ENCODE assay signal across 8 cellular contexts in genomic region chr7:66994681-66995044, GRCh38. TPM values are rescaled to one million over a fixed set of nuclear protein-coding genes. Genes with fewer than 3 reads are reported as not detected.
DNase-seq lines count a peak whose midpoint lies in the region; ATAC-seq and TF ChIP-seq lines count a peak whose summit lies in the region.
"Not testable (repeated sequence)": the region's sequence is repeated elsewhere in the genome, so short reads cannot be mapped to it uniquely, and the experiment has no call there.

No MANE protein-coding gene starts in this region.

- not testable (repeated sequence) for H3K4me1 ChIP-seq in ovary (ENCODE audit: insufficient read depth); testis

- DNase-seq in G401 (ENCODE audit: low spot score) (peak; percentile 63), NCI-H1694 treated with DMSO at 0.1 percent for 48 hours (lab: John Stamatoyannopoulos, UW) (peak; percentile 38), T-helper 22 cell (ENCODE audit: low read depth) (peak; percentile 21), left cardiac atrium (peak; percentile 65), ovary (peak; percentile 44 to 68 (median 58)), testis (peak; percentile 73)

- H3K27ac ChIP-seq in angular gyrus (ENCODE audit: low read depth, low read length): peak overlapping the region; percentile 91
- peak overlapping the region; percentile 87 to 99 for H3K27ac ChIP-seq in ovary
- H3K27ac ChIP-seq in testis: peak overlapping the region; percentile 88 to 95

- H3K9me3 ChIP-seq in ovary, testis: not testable (repeated sequence)

- ATAC-seq in HG02588 (IDR thresholded peaks at IDR 0.05; ENCODE audit: unreplicated experiment) (peak; percentile 29), left cardiac atrium (peak; percentile 79 to 80)

- in situ Hi-C loops in G401 (cut with HindIII; ENCODE audit: low sequenced_read_pairs): not testable (repeated sequence)

- TF ChIP-seq CTCF in ovary (IDR thresholded peaks at IDR 0.05) (peak in 2 of 3 donors; percentile 16 to 25), testis (IDR thresholded peaks at IDR 0.05) (peak in 1 of 3 experiments; percentile 10)

- not testable (repeated sequence) for H3K36me3 ChIP-seq in ovary; testis (ENCODE audit: low read depth, missing control alignments)

- intact Hi-C loops in left cardiac atrium (cut with DNase I); ovary (cut with DNase I); testis (cut with DNase I; ENCODE audit: low total_unique reads): not testable (repeated sequence)

- WGBS in ovary, 3 donors: 0 to 1% (median 0%) methylated on average over 9 of the region's 9 CpGs
- WGBS in testis, 2 donors: 0% methylated on average over 9 of the region's 9 CpGs

- not testable (repeated sequence) for H3K27me3 ChIP-seq in ovary, testis

- H3K4me3 ChIP-seq in ovary (peak overlapping the region; percentile 75), testis (peak overlapping the region; percentile 81 to 89)

- not testable (repeated sequence) for TF ChIP-seq POLR2A in ovary (IDR thresholded peaks at IDR 0.05); testis (IDR thresholded peaks at IDR 0.05)

- TF ChIP-seq EP300 in ovary (IDR thresholded peaks at IDR 0.05): not testable (repeated sequence)

RNA-seq across cellular contexts. Expression of gene SBDS, which starts 0.7 kb away (rescaled TPM):
- total RNA-seq in G401 (2014; rRNA removed; shearing (Covaris generic)): 81.7 and 91.1 TPM in 2 replicates
- total RNA-seq in left cardiac atrium (100 to 1,000 TPM; 147 to 216 TPM), ovary (100 to 1,000 TPM in 4 of 7 donors, 10 to 100 TPM in 3; 70.7 to 123 (median 108) TPM), testis (10 to 100 TPM; 54.3 to 64.6 TPM)
- polyA plus RNA-seq in ovary (100 to 1,000 TPM; 119 to 157 TPM), testis (ENCODE audit: insufficient read depth, low read depth, low replicate concordance) (92.2 TPM)

RNA-seq across cellular contexts. Expression of gene TYW1, which starts 2.0 kb away (rescaled TPM):
- total RNA-seq in G401 (2014; rRNA removed; shearing (Covaris generic)): 9.9 and 18.1 TPM in 2 replicates
- 10 to 100 TPM; 10.8 to 13.3 TPM for total RNA-seq in left cardiac atrium
- total RNA-seq in ovary: 10 to 100 TPM; 17.3 to 45.6 (median 22.4) TPM
- 10 to 100 TPM; 22.3 to 25.8 TPM for polyA plus RNA-seq in ovary
- total RNA-seq in testis: 10 to 100 TPM; 21.7 to 22.8 TPM
- polyA plus RNA-seq in testis (ENCODE audit: insufficient read depth, low read depth, low replicate concordance): 16.9 TPM

Comparison
In these comparisons a context has a peak if more than half of its experiments do, and no peak if none do; other contexts are left out.
1. Peak in every context shown above with its lines: DNase-seq, ATAC-seq, H3K4me3 ChIP-seq and H3K27ac ChIP-seq.
2. DNase-seq: peak in every context shown above with its lines; median percentile 73 in testis; 65 in left cardiac atrium; 63 in G401; 58 in ovary; 38 in NCI-H1694 treated with DMSO at 0.1 percent for 48 hours; 21 in T-helper 22 cell.